Comparison of ENCODE assay signal across 9 cellular contexts in the genomic region with DNA sequence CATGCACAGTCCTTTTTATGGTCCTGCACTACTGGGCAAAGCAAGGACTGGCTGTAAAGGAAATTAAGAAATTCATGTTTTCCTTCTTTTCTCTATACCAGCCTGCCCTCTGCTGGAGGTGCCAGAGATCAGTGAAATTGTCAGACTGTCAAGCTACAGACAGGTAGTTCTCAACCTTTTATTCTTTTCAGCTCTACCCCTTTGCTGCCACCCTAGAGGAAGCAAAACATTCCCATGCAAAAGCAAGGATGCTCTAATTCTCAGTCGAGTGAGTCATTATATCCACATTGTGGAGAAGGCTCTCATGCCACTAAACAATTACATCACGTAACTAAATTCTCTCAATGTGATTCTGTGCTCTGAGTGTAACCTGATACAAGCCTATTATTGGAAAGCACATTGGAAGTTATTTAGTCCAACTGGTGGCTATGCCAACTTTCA. TPM values are rescaled to one million over a fixed set of nuclear protein-coding genes. Genes with fewer than 3 reads are reported as not detected.
DNase-seq lines count a peak whose midpoint lies in the region; ATAC-seq and TF ChIP-seq lines count a peak whose summit lies in the region.
"Had no signal": no experiment of that assay in that cellular context is flagged by ENCODE, and none has a peak within 500 bp of the region (broad histone marks: within the 10 kb centered on the region; RNA-seq: fewer than 3 reads in every experiment).

No MANE protein-coding gene starts in this region.

- H3K9me3 ChIP-seq in right lobe of liver (no peaks in the 10 kb centered on the region), upper lobe of left lung (no peaks in the 10 kb centered on the region)

- intact Hi-C loops in right lobe of liver (cut with DNase I) = no loop called here

- TF ChIP-seq CTCF in right lobe of liver (IDR thresholded peaks at IDR 0.05) (peak; percentile 69 to 75 (median 70)), upper lobe of left lung (IDR thresholded peaks at IDR 0.05) (peak in 4 of 6 experiments; percentile 26 to 52 (median 46))

- H3K36me3 ChIP-seq in right lobe of liver (no peaks in the 10 kb centered on the region), upper lobe of left lung (no peaks in the 10 kb centered on the region)

- peak; percentile 92 for ATAC-seq in SK-N-SH treated with all-trans-retinoic acid at 6 μM for 48 hours
- peak; percentile 83 to 91 (median 84) for ATAC-seq in right lobe of liver
- peak in 1 of 2 donors; percentile 24 for ATAC-seq in upper lobe of left lung (ENCODE audit: low FRiP score in 2 of 2)
- no peak for ATAC-seq in GM18505 (IDR thresholded peaks at IDR 0.05; ENCODE audit: unreplicated experiment)

- no peaks in the 10 kb centered on the region for H3K4me1 ChIP-seq in right lobe of liver
- H3K4me1 ChIP-seq in upper lobe of left lung = no peaks in the 10 kb centered on the region

- H3K4me3 ChIP-seq in right lobe of liver (no peak overlapping the region), upper lobe of left lung (no peak overlapping the region)

- H3K27ac ChIP-seq in right lobe of liver (no peak overlapping the region), upper lobe of left lung (no peak overlapping the region)

- H3K27me3 ChIP-seq in right lobe of liver (no peaks in the 10 kb centered on the region), upper lobe of left lung (no peaks in the 10 kb centered on the region)

- 29% methylated on average over 2 of the region's 2 CpGs for WGBS in right lobe of liver (ENCODE audit: insufficient coverage, low coverage, low lambda C conversion rate, missing lambda C conversion rate)
- WGBS in upper lobe of left lung, 2 donors = 36 to 52% methylated on average over 2 of the region's 2 CpGs

- DNase-seq in activated effector memory CD4-positive, alpha-beta T cell treated with anti-CD3 and anti-CD28 coated beads, Interleukin-2, amount 50 U/mL, for 16 hours = peak; percentile 67
- no peak for DNase-seq in activated effector memory CD4-positive, alpha-beta T cell treated with Interleukin-2 at 50 U/mL for 16 hours
- DNase-seq in NAMALWA (ENCODE audit: low spot score) = peak; percentile 55
- peak; percentile 70 for DNase-seq in cerebellum (ENCODE audit: low spot score)
- peak in 1 of 3 donors; percentile 48 for DNase-seq in right lobe of liver
- DNase-seq in upper lobe of left lung = no peak
- DNase-seq: activated naive CD8-positive, alpha-beta T cell treated with anti-CD3 and anti-CD28 coated beads, Interleukin-2, amount 10 ng/mL, durations not matched to agents 7 days and 5 days had no signal

- no peak for TF ChIP-seq EP300 in upper lobe of left lung (IDR thresholded peaks at IDR 0.05)

- no peak for TF ChIP-seq POLR2A in right lobe of liver (IDR thresholded peaks at IDR 0.05)
- no peak for TF ChIP-seq POLR2A in upper lobe of left lung (IDR thresholded peaks at IDR 0.05)
- no peak for TF ChIP-seq POLR2A in GM18505 (IDR thresholded peaks at IDR 0.05; ENCODE audit: borderline replicate concordance, extremely low read depth, insufficient read depth, insufficient read length)

TF ChIP-seq in SK-N-SH treated with all-trans-retinoic acid at 6 μM for 48 hours, 23 proteins besides CTCF, POLR2A, EP300 and RAD21:
- no peak for TF ChIP-seq SNAI2 (CRISPR knock-in tag; IDR thresholded peaks at IDR 0.05)
- TF ChIP-seq TCF4 (CRISPR knock-in tag; IDR thresholded peaks at IDR 0.05; ENCODE audit: borderline replicate concordance) = no peak
- TF ChIP-seq GLIS3 (CRISPR knock-in tag; IDR thresholded peaks at IDR 0.05) = no peak
- TF ChIP-seq, protein P1, sequence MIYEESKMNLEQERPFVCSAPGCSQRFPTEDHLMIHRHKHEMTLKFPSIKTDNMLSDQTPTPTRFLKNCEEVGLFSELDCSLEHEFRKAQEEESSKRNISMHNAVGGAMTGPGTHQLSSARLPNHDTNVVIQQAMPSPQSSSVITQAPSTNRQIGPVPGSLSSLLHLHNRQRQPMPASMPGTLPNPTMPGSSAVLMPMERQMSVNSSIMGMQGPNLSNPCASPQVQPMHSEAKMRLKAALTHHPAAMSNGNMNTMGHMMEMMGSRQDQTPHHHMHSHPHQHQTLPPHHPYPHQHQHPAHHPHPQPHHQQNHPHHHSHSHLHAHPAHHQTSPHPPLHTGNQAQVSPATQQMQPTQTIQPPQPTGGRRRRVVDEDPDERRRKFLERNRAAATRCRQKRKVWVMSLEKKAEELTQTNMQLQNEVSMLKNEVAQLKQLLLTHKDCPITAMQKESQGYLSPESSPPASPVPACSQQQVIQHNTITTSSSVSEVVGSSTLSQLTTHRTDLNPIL (CRISPR knock-in tag; IDR thresholded peaks at IDR 0.05; ENCODE audit: low read depth) = no peak
- no peak for TF ChIP-seq ARNTL (CRISPR knock-in tag; IDR thresholded peaks at IDR 0.05; ENCODE audit: borderline replicate concordance, low read depth)
- TF ChIP-seq ZNF565 (CRISPR knock-in tag; conservative IDR thresholded peaks at IDR 0.05; ENCODE audit: low read depth) = no peak

RNA-seq across cellular contexts. Expression of gene RAPGEF4, which starts 25.0 kb away (rescaled TPM):
- 45.1 TPM for total RNA-seq in cerebellum
- total RNA-seq in right lobe of liver = 10 to 100 TPM in 4 of 6 experiments, 1 to 10 TPM in 2; 9.5 to 18.4 (median 14.7) TPM
- 10 to 100 TPM in 5 of 6 donors, 1 to 10 TPM in 1; 8.3 to 35.2 (median 17.4) TPM for total RNA-seq in upper lobe of left lung

Comparison
In these comparisons a context has a peak if more than half of its experiments do, and no peak if none do; other contexts are left out.
1. DNase-seq: peak in activated effector memory CD4-positive, alpha-beta T cell treated with anti-CD3 and anti-CD28 coated beads, Interleukin-2, amount 50 U/mL, for 16 hours (single experiment), NAMALWA (single experiment) and cerebellum (single experiment); none in activated effector memory CD4-positive, alpha-beta T cell treated with Interleukin-2 at 50 U/mL for 16 hours (single experiment) and upper lobe of left lung (0 of 2).